ENCODE assay signal across 9 cellular contexts in the genomic region with DNA sequence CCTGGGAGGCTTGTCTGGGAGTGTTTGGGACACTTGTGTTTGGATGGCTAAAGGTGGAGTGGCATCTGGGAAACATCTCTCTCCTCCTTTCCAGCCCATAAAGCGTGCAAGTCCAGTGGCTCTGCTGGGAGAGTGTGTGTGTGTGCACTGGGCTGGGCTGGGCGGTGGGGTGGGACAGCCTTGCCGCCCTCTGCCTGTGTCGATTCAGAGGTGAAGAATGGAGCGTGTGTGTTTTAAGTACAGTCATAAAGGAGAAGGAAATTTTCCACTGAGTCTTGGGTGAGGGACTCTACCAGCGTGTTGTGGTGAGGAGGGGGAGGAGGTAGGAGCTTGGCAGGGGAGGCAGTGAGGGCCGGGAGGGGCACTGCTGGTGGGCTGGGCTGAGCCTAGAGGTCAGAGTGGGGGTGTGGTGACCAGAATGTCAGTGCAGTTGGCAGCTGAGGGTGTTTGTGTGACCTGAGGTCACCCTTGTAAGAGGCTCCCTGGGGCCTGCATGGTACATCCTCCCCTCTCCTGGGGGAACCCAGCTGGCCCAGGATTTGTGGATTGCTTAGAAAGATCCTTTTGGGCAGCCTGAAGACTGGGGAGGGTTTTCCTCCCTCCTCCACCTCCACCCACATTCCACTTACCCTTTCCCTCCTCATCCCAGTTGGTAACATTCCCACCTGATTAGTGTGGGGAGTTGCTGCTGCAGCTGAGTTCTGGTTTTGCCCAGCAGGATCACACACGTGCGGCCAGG. TPM values are rescaled to one million over a fixed set of nuclear protein-coding genes. Genes with fewer than 3 reads are reported as not detected.
A peak's percentile ranks its signal among the peaks of the same experiment; 100 is the strongest.
DNase-seq lines count a peak whose midpoint lies in the region; ATAC-seq and TF ChIP-seq lines count a peak whose summit lies in the region.
"Had no signal": no experiment of that assay in that cellular context is flagged by ENCODE, and none has a peak within 500 bp of the region (broad histone marks: within the 10 kb centered on the region; RNA-seq: fewer than 3 reads in every experiment).

No MANE protein-coding gene starts in this region.

- H3K36me3 ChIP-seq in adipocyte (ENCODE audit: control insufficient read depth, insufficient read depth, low read length, severe bottlenecking) (peaks cover 11% of the 10 kb centered on the region), right atrium auricular region (peaks cover 31% of the 10 kb centered on the region), psoas muscle (ENCODE audit: insufficient read depth in 1 of 2, low read depth in 1 of 2) (no peaks in the 10 kb centered on the region)

- peak; percentile 78 for DNase-seq in EH (ENCODE audit: low read depth)
- peak; percentile 57 for DNase-seq in adipocyte (ENCODE audit: low read depth)
- no peak for DNase-seq in right atrium auricular region (ENCODE audit: low spot score)
- peak in 1 of 2 donors; percentile 55 for DNase-seq in psoas muscle
- DNase-seq in DMS79 (lab: John Stamatoyannopoulos, UW), result no peak
- no peak for DNase-seq in H4 (ENCODE audit: low spot score)
- DNase-seq: activated CD4-positive, alpha-beta T cell treated with anti-CD3 and anti-CD28 coated beads, Interleukin-2, amount 50 U/mL, for 4 hours had no signal

- peak in 2 of 4 donors; percentile 11 to 13 for ATAC-seq in psoas muscle
- ATAC-seq in GM18861 (IDR thresholded peaks at IDR 0.05; ENCODE audit: unreplicated experiment), result no peak
- ATAC-seq in GM21576 (IDR thresholded peaks at IDR 0.05; ENCODE audit: unreplicated experiment), result no peak

- H3K4me1 ChIP-seq in adipocyte (ENCODE audit: control insufficient read depth, insufficient read depth, low read length), result peaks cover 44% of the 10 kb centered on the region
- peaks cover 0 to 48% of the 10 kb centered on the region in 2 donors for H3K4me1 ChIP-seq in right atrium auricular region
- H3K4me1 ChIP-seq in psoas muscle, result no peaks in the 10 kb centered on the region

- H3K9me3 ChIP-seq in adipocyte (ENCODE audit: control insufficient read depth, low read length) (no peaks in the 10 kb centered on the region), right atrium auricular region (no peaks in the 10 kb centered on the region), psoas muscle (no peaks in the 10 kb centered on the region)

- no peak for TF ChIP-seq CTCF in right atrium auricular region (IDR thresholded peaks at IDR 0.05)
- no peak for TF ChIP-seq CTCF in psoas muscle (IDR thresholded peaks at IDR 0.05)

- H3K27ac ChIP-seq in right atrium auricular region (peak overlapping the region; percentile 92 to 97), psoas muscle (peak overlapping the region; percentile 71)

- 38 to 46% (median 44%) methylated on average over 9 of the region's 9 CpGs for WGBS in psoas muscle, 3 donors

- H3K9ac ChIP-seq in adipocyte (ENCODE audit: low read length), result peak overlapping the region; percentile 93

- intact Hi-C loops in psoas muscle (cut with DNase I), result no loop called here

- H3K27me3 ChIP-seq in adipocyte (replicated peaks; ENCODE audit: control insufficient read depth, insufficient read depth, low read length) (no peaks in the 10 kb centered on the region), right atrium auricular region (no peaks in the 10 kb centered on the region), psoas muscle (ENCODE audit: insufficient read depth in 3 of 3, low read length in 2 of 3) (peaks cover 0 to 49% (median 5%) of the 10 kb centered on the region in 3 donors)

- H3K4me3 ChIP-seq in adipocyte (ENCODE audit: low read length) (peak overlapping the region; percentile 82), right atrium auricular region (peak overlapping the region; percentile 98 to 100), psoas muscle (peak overlapping the region; percentile 78)

RNA-seq across cellular contexts. Expression of a gene that starts 1.7 kb away (rescaled TPM):
- total RNA-seq in right atrium auricular region (100 to 1,000 TPM; 625 to 711 TPM), psoas muscle (100 to 1,000 TPM in 2 of 4 donors, 10 to 100 TPM in 2; 65.0 to 160 (median 92.5) TPM)
- polyA plus RNA-seq in psoas muscle, result 10 to 100 TPM; 58.6 to 80.7 (median 65.0) TPM
- total RNA-seq in H4 (2014; rRNA removed; shearing (Covaris generic)), result 22.8 and 25.5 TPM in 2 replicates

Comparison
In these comparisons a context has a peak if more than half of its experiments do, and no peak if none do; other contexts are left out.
1. DNase-seq: peak in EH (single experiment) and adipocyte (single experiment); none in right atrium auricular region (single experiment), DMS79 (single experiment) and H4 (single experiment).
2. Peak in every context shown above with its lines, with median percentiles within 50 percentile points of each other: H3K4me3 ChIP-seq.